8 cellular contexts compared by ENCODE assay signal in the genomic region with DNA sequence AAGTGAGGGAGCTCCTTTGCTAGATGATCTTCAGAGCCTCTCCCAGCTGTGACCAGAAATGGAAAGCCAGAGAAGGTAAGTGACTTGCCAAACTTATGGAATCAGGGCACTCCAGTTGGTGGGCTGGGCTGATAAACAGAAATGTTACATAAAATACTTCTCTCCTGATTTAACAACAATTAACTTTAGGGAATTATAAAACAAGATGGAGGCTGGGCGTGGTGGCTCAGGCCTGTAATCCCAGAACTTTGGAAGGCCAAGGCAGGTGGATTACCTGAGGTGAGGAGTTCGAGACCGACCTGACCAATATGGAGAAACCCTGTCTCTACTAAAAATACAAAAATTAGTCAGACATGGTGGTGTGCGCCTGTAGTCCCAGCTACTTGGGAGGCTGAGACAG. TPM values are rescaled to one million over a fixed set of nuclear protein-coding genes. Genes with fewer than 3 reads are reported as not detected.
DNase-seq lines count a peak whose midpoint lies in the region; ATAC-seq and TF ChIP-seq lines count a peak whose summit lies in the region.

No MANE protein-coding gene starts in this region.

- ATAC-seq in HG02623 (IDR thresholded peaks at IDR 0.05; ENCODE audit: unreplicated experiment), result no peak

- H3K4me3 ChIP-seq in GM12864 (ENCODE audit: low read depth, low read length) (peak overlapping the region; percentile 86; the same call in 1 of the 2 replicates), NT2/D1 (ENCODE audit: insufficient read length, low read depth) (no peak overlapping the region), ectodermal cell (ENCODE audit: insufficient read depth, low read depth, low read length) (peak overlapping the region; percentile 77), H7 (ENCODE audit: insufficient read depth, low read depth, low read length) (no peak overlapping the region)

- POLR2A ChIA-PET in HEK293T (lab: Yijun Ruan, JAX), result interaction anchor here (1.0 to 2.7 kb wide), 3 partner anchors 10 to 17 kb away, joined by 3 to 8 read pairs (median 4); no protein-coding TSS in a partner anchor

- H3K9ac ChIP-seq in NT2/D1 (ENCODE audit: insufficient read length, low read depth), result peak overlapping the region; percentile 61

- H3K4me1 ChIP-seq in NT2/D1 (ENCODE audit: insufficient read depth, insufficient read length) (peaks cover 4% of the 10 kb centered on the region), ectodermal cell (ENCODE audit: control insufficient read depth, insufficient read depth, low read length) (peaks cover 3% of the 10 kb centered on the region)

- WGBS in ectodermal cell, 2 experiments, result 86 to 94% methylated on average over 4 of the region's 4 CpGs

- no peaks in the 10 kb centered on the region for H3K9me3 ChIP-seq in NT2/D1 (ENCODE audit: insufficient read depth, low read length)
- no peaks in the 10 kb centered on the region for H3K9me3 ChIP-seq in ectodermal cell (ENCODE audit: control insufficient read depth, low read length)

- TF ChIP-seq CTCF in GM12864 (IDR thresholded peaks at IDR 0.05; ENCODE audit: low read depth, low read length, missing control alignments), result no peak
- TF ChIP-seq CTCF in progenitor cell of endocrine pancreas (IDR thresholded peaks at IDR 0.05; ENCODE audit: unreplicated experiment), result no peak

- H3K27ac Mint-ChIP-seq in progenitor cell of endocrine pancreas, result no peak overlapping the region

- CTCF ChIA-PET in HEK293T (lab: Yijun Ruan, JAX), result no interaction called here

- H3K27me3 ChIP-seq in NT2/D1 (ENCODE audit: insufficient read depth, insufficient read length), result no peaks in the 10 kb centered on the region
- H3K27me3 ChIP-seq in ectodermal cell (ENCODE audit: control insufficient read depth, insufficient read depth, low read length, poor library complexity, severe bottlenecking), result no peaks in the 10 kb centered on the region
- H3K27me3 ChIP-seq in H7 (ENCODE audit: control insufficient read depth, insufficient read depth, low read length), result no peaks in the 10 kb centered on the region

- H3K36me3 ChIP-seq in NT2/D1 (ENCODE audit: insufficient read depth, insufficient read length, low read length) (peaks cover 30% of the 10 kb centered on the region), ectodermal cell (ENCODE audit: control insufficient read depth, insufficient read depth, low read length) (peaks cover 11% of the 10 kb centered on the region), H7 (replicated peaks; ENCODE audit: control insufficient read depth, insufficient read depth, low read length) (peaks cover 13% of the 10 kb centered on the region)

- H3K4me1 Mint-ChIP-seq in progenitor cell of endocrine pancreas (ENCODE audit: low read depth), result peaks cover 24% of the 10 kb centered on the region

- peak overlapping the region; percentile 97 for H3K4me3 Mint-ChIP-seq in progenitor cell of endocrine pancreas (ENCODE audit: low read depth)

- DNase-seq in GM12864 (ENCODE audit: low read depth), result no peak
- DNase-seq in NT2/D1 (ENCODE audit: low read depth, low spot score), result no peak
- DNase-seq in progenitor cell of endocrine pancreas (ENCODE audit: low spot score, unreplicated experiment), result no peak
- DNase-seq in H7, result no peak
- DNase-seq in SIG-M5 (lab: John Stamatoyannopoulos, UW), result no peak
- no peak for DNase-seq in HEK293T (ENCODE audit: extremely low spot score)

- no peaks in the 10 kb centered on the region for H3K9me3 Mint-ChIP-seq in progenitor cell of endocrine pancreas (ENCODE audit: low read depth)

- no peaks in the 10 kb centered on the region for H3K27me3 Mint-ChIP-seq in progenitor cell of endocrine pancreas

- H3K27ac ChIP-seq in ectodermal cell (ENCODE audit: insufficient read depth, low read depth, low read length, poor library complexity, severe bottlenecking), result no peak overlapping the region

- peaks cover 13% of the 10 kb centered on the region for H3K36me3 Mint-ChIP-seq in progenitor cell of endocrine pancreas (ENCODE audit: insufficient read depth)

TF ChIP-seq in HEK293T, 16 proteins besides CTCF, POLR2A, EP300 and RAD21:
- no peak for TF ChIP-seq TARDBP (IDR thresholded peaks at IDR 0.05)

RNA-seq across cellular contexts. Expression of a gene that starts 0.9 kb away (rescaled TPM):
- polyA plus RNA-seq in ectodermal cell (2013, experiment 1 of 4), result 28.6 TPM
- polyA plus RNA-seq in ectodermal cell (2013, experiment 2 of 4), result 27.5 TPM
- polyA plus RNA-seq in ectodermal cell (2013, experiment 3 of 4), result 23.9 TPM
- polyA plus RNA-seq in ectodermal cell (2013, experiment 4 of 4), result 29.4 TPM
- total RNA-seq in progenitor cell of endocrine pancreas, result 27.1 and 28.7 TPM in 2 replicates
- total RNA-seq in H7 (2014; rRNA removed; shearing (Covaris generic)), result 5.7 and 11.6 TPM in 2 replicates

Comparison
In these comparisons a context has a peak if more than half of its experiments do, and no peak if none do; other contexts are left out.
1. H3K4me3 ChIP-seq: peak in GM12864 (single experiment) and ectodermal cell (single experiment); none in NT2/D1 (single experiment) and H7 (single experiment).